19 cellular contexts compared by ENCODE assay signal in genomic region chr2:118986733-118987132, GRCh38. TPM values are rescaled to one million over a fixed set of nuclear protein-coding genes. Genes with fewer than 3 reads are reported as not detected.
A peak's percentile ranks its signal among the peaks of the same experiment; 100 is the strongest.
DNase-seq lines count a peak whose midpoint lies in the region; ATAC-seq and TF ChIP-seq lines count a peak whose summit lies in the region.
"Had no signal": no experiment of that assay in that cellular context is flagged by ENCODE, and none has a peak within 500 bp of the region (broad histone marks: within the 10 kb centered on the region; RNA-seq: fewer than 3 reads in every experiment).

No MANE protein-coding gene starts in this region.

- no peaks in the 10 kb centered on the region for H3K4me1 ChIP-seq in vagina
- H3K4me1 ChIP-seq: right lobe of liver had no signal

- intact Hi-C loops in vagina (cut with DNase I): no loop called here

- DNase-seq in WTC11 (ENCODE audit: low spot score): no peak
- DNase-seq in midbrain (lab: John Stamatoyannopoulos, UW): no peak
- DNase-seq in vagina (ENCODE audit: extremely low spot score in 2 of 2): no peak
- no peak for DNase-seq in NCI-H446 treated with DMSO at 0.1 percent for 48 hours (lab: John Stamatoyannopoulos, UW)
- no peak for DNase-seq in osteocyte (ENCODE audit: extremely low spot score, unreplicated experiment)
- DNase-seq: activated T-cell treated with anti-CD3 and anti-CD28 coated beads, Interleukin-2, amount 50 U/mL, for 24 hours; amniotic stem cell; DMS53; MM.1S; NCI-H2171; right lobe of liver; stimulated activated CD4-positive, alpha-beta T cell treated with anti-CD3 and anti-CD28 coated beads, Interleukin-4, amount 100 ng/mL, for 24 hours had no signal

- H3K4me3 Mint-ChIP-seq in WTC11: no peak overlapping the region
- no peak overlapping the region for H3K4me3 Mint-ChIP-seq in osteocyte (ENCODE audit: unreplicated experiment)
- H3K4me3 Mint-ChIP-seq: activated T-cell treated with anti-CD3 and anti-CD28 coated beads, Interleukin-2, amount 50 U/mL, for 24 hours; B cell; stimulated activated memory B cell treated with anti-CD40 and anti-IgM and Interleukin-4, amounts not matched to agents 10 μg/mL and 1 μg/mL and 100 μg/mL, for 72 hours had no signal

- no peaks in the 10 kb centered on the region for H3K9me3 ChIP-seq in vagina
- H3K9me3 ChIP-seq: right lobe of liver had no signal

- no peak overlapping the region for H3K4me3 ChIP-seq in vagina
- H3K4me3 ChIP-seq: right lobe of liver had no signal

- H3K36me3 ChIP-seq in vagina: no peaks in the 10 kb centered on the region
- H3K36me3 ChIP-seq: right lobe of liver had no signal

- CTCF ChIA-PET in WTC11 (lab: Charles Lee): interaction anchor here (1.1 to 1.3 kb wide), 2 partner anchors 104 to 105 kb away, joined by 3 to 7 read pairs; no protein-coding TSS in a partner anchor

- H3K9me3 Mint-ChIP-seq in WTC11 (no peaks in the 10 kb centered on the region), osteocyte (ENCODE audit: unreplicated experiment) (no peaks in the 10 kb centered on the region)
- H3K9me3 Mint-ChIP-seq: activated T-cell treated with anti-CD3 and anti-CD28 coated beads, Interleukin-2, amount 50 U/mL, for 24 hours; stimulated activated memory B cell treated with anti-CD40 and anti-IgM and Interleukin-4, amounts not matched to agents 10 μg/mL and 1 μg/mL and 100 μg/mL, for 72 hours had no signal

- POLR2A ChIA-PET in WTC11 (lab: Charles Lee): no interaction called here

- H3K27me3 ChIP-seq in vagina: no peaks in the 10 kb centered on the region
- H3K27me3 ChIP-seq: right lobe of liver had no signal

- no peak for TF ChIP-seq POLR2A in vagina (IDR thresholded peaks at IDR 0.05)

- no peaks in the 10 kb centered on the region for H3K36me3 Mint-ChIP-seq in WTC11
- no peaks in the 10 kb centered on the region for H3K36me3 Mint-ChIP-seq in osteocyte (ENCODE audit: unreplicated experiment)
- H3K36me3 Mint-ChIP-seq: stimulated activated memory B cell treated with anti-CD40 and anti-IgM and Interleukin-4, amounts not matched to agents 10 μg/mL and 1 μg/mL and 100 μg/mL, for 72 hours had no signal

- no peak for TF ChIP-seq CTCF in WTC11 (IDR thresholded peaks at IDR 0.05)
- TF ChIP-seq CTCF in vagina (IDR thresholded peaks at IDR 0.05): no peak
- no peak for TF ChIP-seq CTCF in osteocyte (IDR thresholded peaks at IDR 0.05)

- no peak overlapping the region for H3K27ac ChIP-seq in vagina
- H3K27ac ChIP-seq: right lobe of liver had no signal

- H3K27me3 Mint-ChIP-seq in WTC11 (ENCODE audit: low read depth) (peaks cover 8% of the 10 kb centered on the region; the same call in 1 of the 2 replicates), osteocyte (ENCODE audit: unreplicated experiment) (no peaks in the 10 kb centered on the region)

- peak; percentile 63 for ATAC-seq in GM18519 (IDR thresholded peaks at IDR 0.05; ENCODE audit: low FRiP score, unreplicated experiment)
- ATAC-seq in GM21619 (IDR thresholded peaks at IDR 0.05; ENCODE audit: unreplicated experiment): peak; percentile 56
- peak; percentile 69 for ATAC-seq in HG03103 (IDR thresholded peaks at IDR 0.05; ENCODE audit: low read depth, unreplicated experiment)
- no peak for ATAC-seq in WTC11
- ATAC-seq: right lobe of liver; stimulated activated memory B cell treated with anti-CD40 and anti-IgM and Interleukin-4, amounts not matched to agents 10 μg/mL and 1 μg/mL and 100 μg/mL, for 72 hours had no signal

- no peak overlapping the region for H3K27ac Mint-ChIP-seq in WTC11
- no peak overlapping the region for H3K27ac Mint-ChIP-seq in osteocyte (ENCODE audit: unreplicated experiment)
- H3K27ac Mint-ChIP-seq: activated T-cell treated with anti-CD3 and anti-CD28 coated beads, Interleukin-2, amount 50 U/mL, for 24 hours; B cell; stimulated activated memory B cell treated with anti-CD40 and anti-IgM and Interleukin-4, amounts not matched to agents 10 μg/mL and 1 μg/mL and 100 μg/mL, for 72 hours had no signal

- no peaks in the 10 kb centered on the region for H3K4me1 Mint-ChIP-seq in WTC11
- H3K4me1 Mint-ChIP-seq in osteocyte (ENCODE audit: unreplicated experiment): no peaks in the 10 kb centered on the region
- H3K4me1 Mint-ChIP-seq: B cell; stimulated activated memory B cell treated with anti-CD40 and anti-IgM and Interleukin-4, amounts not matched to agents 10 μg/mL and 1 μg/mL and 100 μg/mL, for 72 hours had no signal

TF ChIP-seq in WTC11, 78 proteins besides CTCF, POLR2A, EP300 and RAD21 (continues in another document):
- TF ChIP-seq ZNF671 (CRISPR knock-in tag; IDR thresholded peaks at IDR 0.05): no peak
- no peak for TF ChIP-seq STAT6 (CRISPR knock-in tag; conservative IDR thresholded peaks at IDR 0.05; ENCODE audit: low read depth)
- no peak for TF ChIP-seq TP53 (CRISPR knock-in tag; IDR thresholded peaks at IDR 0.05)
- no peak for TF ChIP-seq PREB (CRISPR knock-in tag; IDR thresholded peaks at IDR 0.05; ENCODE audit: borderline replicate concordance)
- no peak for TF ChIP-seq E2F5 (CRISPR knock-in tag; IDR thresholded peaks at IDR 0.05)
- TF ChIP-seq ZNF423 (CRISPR knock-in tag; IDR thresholded peaks at IDR 0.05): no peak
- TF ChIP-seq, protein P1, sequence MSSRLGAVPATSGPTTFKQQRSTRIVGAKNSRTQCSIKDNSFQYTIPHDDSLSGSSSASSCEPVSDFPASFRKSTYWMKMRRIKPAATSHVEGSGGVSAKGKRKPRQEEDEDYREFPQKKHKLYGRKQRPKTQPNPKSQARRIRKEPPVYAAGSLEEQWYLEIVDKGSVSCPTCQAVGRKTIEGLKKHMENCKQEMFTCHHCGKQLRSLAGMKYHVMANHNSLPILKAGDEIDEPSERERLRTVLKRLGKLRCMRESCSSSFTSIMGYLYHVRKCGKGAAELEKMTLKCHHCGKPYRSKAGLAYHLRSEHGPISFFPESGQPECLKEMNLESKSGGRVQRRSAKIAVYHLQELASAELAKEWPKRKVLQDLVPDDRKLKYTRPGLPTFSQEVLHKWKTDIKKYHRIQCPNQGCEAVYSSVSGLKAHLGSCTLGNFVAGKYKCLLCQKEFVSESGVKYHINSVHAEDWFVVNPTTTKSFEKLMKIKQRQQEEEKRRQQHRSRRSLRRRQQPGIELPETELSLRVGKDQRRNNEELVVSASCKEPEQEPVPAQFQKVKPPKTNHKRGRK (CRISPR knock-in tag; IDR thresholded peaks at IDR 0.05; ENCODE audit: borderline replicate concordance): peak; percentile 37; the same call in 1 of the 2 replicates

RNA-seq across cellular contexts. Expression of gene MARCO, which starts 44.7 kb away (rescaled TPM):
- total RNA-seq in WTC11 (2021) (0.11 to 0.39 TPM in 2 of 3 replicates, not detected in the other), vagina (5.6 TPM), osteocyte (not detected in 2 replicates)
- total RNA-seq: B cell, lung microvascular endothelial cell, OCI-LY7 had no signal
